8 cellular contexts compared by ENCODE assay signal in the genomic region with DNA sequence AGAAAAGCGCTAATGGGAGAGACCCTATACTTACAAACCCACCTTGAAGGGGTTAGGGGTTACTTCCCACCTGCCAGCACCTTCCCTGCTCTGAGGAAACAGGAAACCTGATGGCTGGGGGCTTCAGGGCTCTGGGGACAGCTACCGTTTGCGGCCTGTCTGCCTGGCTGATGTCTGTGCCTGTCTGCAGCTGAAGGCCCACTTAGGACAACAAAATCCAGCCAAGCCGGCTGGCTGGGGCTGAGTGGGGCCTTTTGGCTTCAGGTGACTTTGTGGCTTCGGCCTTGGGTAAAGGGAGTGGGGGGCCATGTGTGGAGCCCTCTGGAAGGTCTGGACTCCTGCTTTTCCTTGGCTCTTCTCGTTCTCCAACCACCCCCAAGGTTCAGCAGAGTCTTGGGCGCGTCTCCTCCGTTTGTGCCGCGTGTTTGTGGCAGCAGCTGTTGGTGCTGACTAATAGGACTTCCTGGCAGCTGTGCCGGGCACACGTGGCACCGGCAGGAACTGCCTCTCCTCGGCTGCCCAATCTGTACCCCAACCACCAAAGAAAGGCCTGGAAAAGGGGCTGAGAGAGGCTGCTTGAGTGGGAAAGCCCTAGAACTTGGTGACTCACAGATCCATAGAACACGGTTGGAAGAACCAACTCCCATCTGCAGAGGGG.
A peak's percentile ranks its signal among the peaks of the same experiment; 100 is the strongest.
DNase-seq lines count a peak whose midpoint lies in the region; ATAC-seq, FAIRE-seq and TF ChIP-seq lines count a peak whose summit lies in the region.

No MANE protein-coding gene starts in this region.

- no peaks in the 10 kb centered on the region for H3K9me1 ChIP-seq in keratinocyte (ENCODE audit: control insufficient read depth, extremely low read depth, insufficient read depth, low read length)

- DNase-seq in RKO (ENCODE audit: low spot score) (peak; percentile 9), keratinocyte (ENCODE audit: low read depth, low spot score) (peak; percentile 21), glomerular visceral epithelial cell (ENCODE audit: extremely low spot score) (no peak)
- peak; percentile 61 for DNase-seq in activated naive CD4-positive, alpha-beta T cell treated with anti-CD3 and anti-CD28 coated beads, Interleukin-2, amount 10 ng/mL, durations not matched to agents 7 days and 5 days
- DNase-seq in stimulated activated CD8-positive, alpha-beta memory T cell treated with anti-CD3 and anti-CD28 coated beads, Interleukin-2, amount 100 ng/mL, for 1 hour (ENCODE audit: low read depth in 2 of 2), result peak; percentile 8 to 26

- no peak overlapping the region for H3K4me3 ChIP-seq in keratinocyte (ENCODE audit: control insufficient read depth in 2 of 3, extremely low read depth in 1 of 3, insufficient read depth in 2 of 3, low read depth in 1 of 3, low read length in 3 of 3)

- H3K4me1 Mint-ChIP-seq in activated naive CD4-positive, alpha-beta T cell treated with anti-CD3 and anti-CD28 coated beads, Interleukin-2, amount 10 ng/mL, durations not matched to agents 7 days and 5 days, result peaks cover 54% of the 10 kb centered on the region

- no peaks in the 10 kb centered on the region for H3K9me3 Mint-ChIP-seq in activated naive CD4-positive, alpha-beta T cell treated with anti-CD3 and anti-CD28 coated beads, Interleukin-2, amount 10 ng/mL, durations not matched to agents 7 days and 5 days

- no peaks in the 10 kb centered on the region for H3K79me2 ChIP-seq in keratinocyte (ENCODE audit: control insufficient read depth, insufficient read depth, low read length)

- peaks cover 6% of the 10 kb centered on the region for H3K36me3 Mint-ChIP-seq in activated naive CD4-positive, alpha-beta T cell treated with anti-CD3 and anti-CD28 coated beads, Interleukin-2, amount 10 ng/mL, durations not matched to agents 7 days and 5 days

- H3K27me3 ChIP-seq in keratinocyte (ENCODE audit: control insufficient read depth, extremely low read depth, insufficient read depth, low read length), result no peaks in the 10 kb centered on the region

- peak overlapping the region; percentile 64 for H3K9ac ChIP-seq in keratinocyte (ENCODE audit: control insufficient read depth, extremely low read depth, insufficient read depth, low read length)

- H3K9me3 ChIP-seq in keratinocyte (ENCODE audit: control insufficient read depth, low read depth, low read length), result peaks cover 3% of the 10 kb centered on the region

- no peak overlapping the region for H3K4me3 Mint-ChIP-seq in activated naive CD4-positive, alpha-beta T cell treated with anti-CD3 and anti-CD28 coated beads, Interleukin-2, amount 10 ng/mL, durations not matched to agents 7 days and 5 days

- peaks cover 32% of the 10 kb centered on the region for H3K4me1 ChIP-seq in keratinocyte (ENCODE audit: control insufficient read depth, extremely low read depth, insufficient read depth, low read length)

- no peaks in the 10 kb centered on the region for H3K27me3 Mint-ChIP-seq in activated naive CD4-positive, alpha-beta T cell treated with anti-CD3 and anti-CD28 coated beads, Interleukin-2, amount 10 ng/mL, durations not matched to agents 7 days and 5 days

- H2AFZ ChIP-seq in keratinocyte (ENCODE audit: control insufficient read depth, low read length), result peak overlapping the region; percentile 45

- H3K27ac Mint-ChIP-seq in activated naive CD4-positive, alpha-beta T cell treated with anti-CD3 and anti-CD28 coated beads, Interleukin-2, amount 10 ng/mL, durations not matched to agents 7 days and 5 days, result peak overlapping the region; percentile 72

- FAIRE-seq in keratinocyte (lab: Jason Lieb, UNC), result no peak

- no peaks in the 10 kb centered on the region for H4K20me1 ChIP-seq in keratinocyte (ENCODE audit: control insufficient read depth, extremely low read depth, insufficient read depth, low read length)

- peak; percentile 44 for ATAC-seq in GM18907 (IDR thresholded peaks at IDR 0.05; ENCODE audit: unreplicated experiment)
- no peak for ATAC-seq in GM21786 (IDR thresholded peaks at IDR 0.05; ENCODE audit: unreplicated experiment)
- no peak for ATAC-seq in GM21825 (IDR thresholded peaks at IDR 0.05; ENCODE audit: unreplicated experiment)

- peak overlapping the region; percentile 55 for H3K4me2 ChIP-seq in keratinocyte (ENCODE audit: control insufficient read depth, extremely low read depth, insufficient read depth, low read depth, low read length)

- H3K36me3 ChIP-seq in keratinocyte (ENCODE audit: control insufficient read depth in 2 of 2, extremely low read depth in 1 of 2, insufficient read depth in 2 of 2, low read length in 2 of 2), result no peaks in the 10 kb centered on the region

- CTCF ChIA-PET in activated naive CD4-positive, alpha-beta T cell treated with anti-CD3 and anti-CD28 coated beads, Interleukin-2, amount 10 ng/mL, durations not matched to agents 7 days and 5 days (lab: Charles Lee), result no interaction called here

- H3K27ac ChIP-seq in keratinocyte (ENCODE audit: control insufficient read depth, insufficient read depth, low read length), result peak overlapping the region; percentile 37

- dilution Hi-C loops in keratinocyte (cut with MboI; ENCODE audit: extremely low pct_ligation_motif_present, low sequenced_read_pairs), result no loop called here

- TF ChIP-seq CTCF in keratinocyte (optimal IDR thresholded peaks at IDR 0.05 in 1 of 3, IDR thresholded peaks at IDR 0.05 in 1 of 3, conservative IDR thresholded peaks at IDR 0.05 in 1 of 3; ENCODE audit: extremely low read depth in 1 of 3, insufficient read depth in 2 of 3, low read length in 3 of 3), result no peak
